In the genomic region with DNA sequence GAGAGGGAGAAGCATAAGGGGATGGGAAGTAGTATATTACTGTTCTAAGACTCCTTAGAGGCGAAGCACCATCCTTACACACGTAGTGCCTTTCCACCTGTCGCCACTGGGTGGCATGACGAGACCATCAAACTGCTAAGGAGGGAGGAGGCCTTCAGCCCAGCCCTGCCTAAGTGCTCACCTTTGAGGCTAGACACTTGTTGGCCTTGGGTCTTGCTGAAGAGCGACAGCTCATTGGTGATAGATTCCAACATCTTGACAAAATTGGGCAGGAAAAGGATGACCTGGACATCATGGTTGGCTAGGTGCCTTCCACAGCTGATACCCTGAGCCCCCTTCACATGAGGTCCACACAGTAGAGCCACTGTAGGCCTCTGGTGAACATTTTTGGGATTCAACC, we compare ENCODE assay signal across 8 cellular contexts. TPM values are rescaled to one million over a fixed set of nuclear protein-coding genes. Genes with fewer than 3 reads are reported as not detected.
DNase-seq lines count a peak whose midpoint lies in the region; ATAC-seq and TF ChIP-seq lines count a peak whose summit lies in the region.

No MANE protein-coding gene starts in this region.

- intact Hi-C loops in dorsolateral prefrontal cortex (cut with DNase I): loop anchor here (1.0 to 5.0 kb wide), 4 partner anchors 133 to 317 kb away; no protein-coding TSS in a partner anchor

- no peak overlapping the region for H3K27ac Mint-ChIP-seq in mesothelial cell of epicardium

- H3K27me3 Mint-ChIP-seq in mesothelial cell of epicardium (ENCODE audit: low read depth): no peaks in the 10 kb centered on the region

- H3K36me3 Mint-ChIP-seq in mesothelial cell of epicardium: peaks cover 20% of the 10 kb centered on the region

- H3K9me3 Mint-ChIP-seq in mesothelial cell of epicardium: no peaks in the 10 kb centered on the region

- H3K4me3 ChIP-seq in dorsolateral prefrontal cortex: no peak overlapping the region

- peak overlapping the region in 1 of 59 donors; percentile 44 for H3K27ac ChIP-seq in dorsolateral prefrontal cortex

- TF ChIP-seq CTCF in dorsolateral prefrontal cortex (IDR thresholded peaks at IDR 0.05 in 54 of 56, conservative IDR thresholded peaks at IDR 0.05 in 2 of 56; ENCODE audit: low read depth in 1 of 56, partially characterized antibody in 56 of 56) (peak; percentile 61 to 97 (median 91)), mesothelial cell of epicardium (IDR thresholded peaks at IDR 0.05; ENCODE audit: unreplicated experiment) (peak; percentile 86)

- H3K4me3 Mint-ChIP-seq in mesothelial cell of epicardium: no peak overlapping the region

- H3K27me3 ChIP-seq in dorsolateral prefrontal cortex: no peaks in the 10 kb centered on the region

- H3K4me1 Mint-ChIP-seq in mesothelial cell of epicardium: peaks cover 1% of the 10 kb centered on the region

- ATAC-seq in HG03521 (IDR thresholded peaks at IDR 0.05; ENCODE audit: unreplicated experiment): no peak

- peak; percentile 59 to 61 for DNase-seq in AML-193 (lab: John Stamatoyannopoulos, UW)
- DNase-seq in GM19238 (ENCODE audit: insufficient read length, low spot score): peak; percentile 76
- peak; percentile 44 for DNase-seq in NCI-H748 (lab: John Stamatoyannopoulos, UW; ENCODE audit: unreplicated experiment)
- DNase-seq in activated CD4-positive, alpha-beta T cell treated with anti-CD3 and anti-CD28 coated beads, Interleukin-2, amount 50 U/mL, for 48 hours: peak; percentile 74 to 78
- peak in 8 of 10 donors; percentile 55 to 81 (median 72) for DNase-seq in dorsolateral prefrontal cortex
- DNase-seq in mesothelial cell of epicardium (ENCODE audit: low spot score in 2 of 2, unreplicated experiment in 2 of 2): peak in 1 of 2 experiments; percentile 71
- DNase-seq in stimulated activated CD8-positive, alpha-beta memory T cell treated with anti-CD3 and anti-CD28 coated beads, Interleukin-4, amount 100 ng/mL, for 1 hour (ENCODE audit: low read depth in 2 of 2, low spot score in 1 of 2): peak; percentile 26 to 51

RNA-seq across cellular contexts. Expression of gene CLK3, which starts 19.6 kb away (rescaled TPM):
- 10 to 100 TPM; 41.9 to 96.5 (median 63.3) TPM for total RNA-seq in dorsolateral prefrontal cortex
- total RNA-seq in mesothelial cell of epicardium: 80.1 to 83.0 TPM (median 80.9 TPM) in 3 replicates
